ENCODE assay signal across 26 cellular contexts in genomic region chr21:29033301-29033700, GRCh38. TPM values are rescaled to one million over a fixed set of nuclear protein-coding genes. Genes with fewer than 3 reads are reported as not detected.
A peak's percentile ranks its signal among the peaks of the same experiment; 100 is the strongest.
DNase-seq lines count a peak whose midpoint lies in the region; ATAC-seq, FAIRE-seq and TF ChIP-seq lines count a peak whose summit lies in the region.
"Had no signal": no experiment of that assay in that cellular context is flagged by ENCODE, and none has a peak within 500 bp of the region (broad histone marks: within the 10 kb centered on the region; RNA-seq: fewer than 3 reads in every experiment).

No MANE protein-coding gene starts in this region.

- no peak for DNase-seq in activated CD8-positive, alpha-beta T cell treated with anti-CD3 and anti-CD28 coated beads for 36 hours
- no peak for DNase-seq in activated CD8-positive, alpha-beta T cell treated with anti-CD3 and anti-CD28 coated beads, Interleukin-2, amount 10 ng/mL, durations not matched to agents 7 days and 5 days
- DNase-seq in stimulated activated naive CD8-positive, alpha-beta T cell treated with anti-CD3 and anti-CD28 coated beads, Interleukin-15, Interleukin-2, amounts not matched to agents 100 U/mL and 50 U/mL, for 24 hours = no peak
- DNase-seq in left colon (no peak), type B pancreatic cell (ENCODE audit: extremely low spot score, unreplicated experiment) (no peak), small intestine (no peak)
- DNase-seq: Calu3, DMS79 treated with DMSO at 0.1 percent for 48 hours, GF-D8, HCEC 1CT, NCI-H1092 treated with DMSO at 0.1 percent for 48 hours, NCI-H1436, NCI-H187, NCI-H2081 treated with DMSO at 0.1 percent for 48 hours, NCI-H2171, NCI-H226, NCI-H524, NCI-H748 treated with DMSO at 0.1 percent for 48 hours, SJCRH30 had no signal

- H3K9me3 ChIP-seq in small intestine (ENCODE audit: control insufficient read depth, low read depth) = no peaks in the 10 kb centered on the region
- H3K9me3 ChIP-seq: SJCRH30 had no signal

- H3K4me3 ChIP-seq in small intestine (ENCODE audit: low read depth in 1 of 2, low read length in 2 of 2) = no peak overlapping the region
- H3K4me3 ChIP-seq: SJCRH30 had no signal

- no peak overlapping the region for H3K27ac ChIP-seq in small intestine (ENCODE audit: low read depth in 1 of 2, low read length in 1 of 2)
- H3K27ac ChIP-seq: HL-60, SJCRH30 had no signal

- no peak overlapping the region for H3K4me3 Mint-ChIP-seq in activated CD8-positive, alpha-beta T cell treated with anti-CD3 and anti-CD28 coated beads for 36 hours
- no peak overlapping the region for H3K4me3 Mint-ChIP-seq in activated CD8-positive, alpha-beta T cell treated with anti-CD3 and anti-CD28 coated beads, Interleukin-2, amount 10 ng/mL, durations not matched to agents 7 days and 5 days
- H3K4me3 Mint-ChIP-seq in stimulated activated naive CD8-positive, alpha-beta T cell treated with anti-CD3 and anti-CD28 coated beads, Interleukin-15, Interleukin-2, amounts not matched to agents 100 ng/mL and 50 ng/mL, for 24 hours = no peak overlapping the region
- H3K4me3 Mint-ChIP-seq in type B pancreatic cell = no peak overlapping the region
- H3K4me3 Mint-ChIP-seq: IgD-negative memory B cell had no signal

- no peaks in the 10 kb centered on the region for H3K27me3 ChIP-seq in small intestine (ENCODE audit: control insufficient read depth in 2 of 2, insufficient read depth in 2 of 2, low read length in 2 of 2)
- H3K27me3 ChIP-seq: SJCRH30 had no signal

- peaks cover 9% of the 10 kb centered on the region for H3K4me1 Mint-ChIP-seq in activated CD8-positive, alpha-beta T cell treated with anti-CD3 and anti-CD28 coated beads for 36 hours (ENCODE audit: low read depth)
- H3K4me1 Mint-ChIP-seq in activated CD8-positive, alpha-beta T cell treated with anti-CD3 and anti-CD28 coated beads, Interleukin-2, amount 10 ng/mL, durations not matched to agents 7 days and 5 days (ENCODE audit: low read depth) = peaks cover 6% of the 10 kb centered on the region
- H3K4me1 Mint-ChIP-seq in stimulated activated naive CD8-positive, alpha-beta T cell treated with anti-CD3 and anti-CD28 coated beads, Interleukin-15, Interleukin-2, amounts not matched to agents 100 ng/mL and 50 ng/mL, for 24 hours (ENCODE audit: low read depth) = peaks cover 9% of the 10 kb centered on the region
- H3K4me1 Mint-ChIP-seq in type B pancreatic cell (ENCODE audit: unreplicated experiment) = no peaks in the 10 kb centered on the region

- no peaks in the 10 kb centered on the region for H3K4me1 ChIP-seq in small intestine (ENCODE audit: control insufficient read depth in 2 of 2, insufficient read depth in 1 of 2, low read depth in 1 of 2, low read length in 1 of 2)
- H3K4me1 ChIP-seq: SJCRH30 had no signal

- CTCF ChIA-PET in activated CD8-positive, alpha-beta T cell treated with anti-CD3 and anti-CD28 coated beads for 36 hours (lab: Charles Lee) = interaction anchor here (1.6 kb wide), 1 partner anchor 36 kb away, joined by 4 read pairs; no protein-coding TSS in a partner anchor
- CTCF ChIA-PET in activated CD8-positive, alpha-beta T cell treated with anti-CD3 and anti-CD28 coated beads, Interleukin-2, amount 10 ng/mL, durations not matched to agents 7 days and 5 days (lab: Charles Lee) = interaction anchor here (1.4 to 1.7 kb wide), 2 partner anchors 9 to 39 kb away, joined by 3 to 4 read pairs; partner anchors contain the start of gene USP16

- H3K36me3 ChIP-seq in small intestine (ENCODE audit: control insufficient read depth in 2 of 2, insufficient read depth in 2 of 2, low read length in 2 of 2) = peaks cover 16 to 21% of the 10 kb centered on the region in 2 donors

- no peak for ATAC-seq in activated CD8-positive, alpha-beta T cell treated with anti-CD3 and anti-CD28 coated beads for 36 hours
- no peak for ATAC-seq in activated CD8-positive, alpha-beta T cell treated with anti-CD3 and anti-CD28 coated beads, Interleukin-2, amount 10 ng/mL, durations not matched to agents 7 days and 5 days
- no peak for ATAC-seq in stimulated activated naive CD8-positive, alpha-beta T cell treated with anti-CD3 and anti-CD28 coated beads, Interleukin-15, Interleukin-2, amounts not matched to agents 100 U/mL and 50 U/mL, for 24 hours
- peak; percentile 65 for ATAC-seq in left colon
- ATAC-seq in HG02970 (IDR thresholded peaks at IDR 0.05; ENCODE audit: low FRiP score, unreplicated experiment) = no peak

- peak overlapping the region; percentile 0 for H3K27ac Mint-ChIP-seq in activated CD8-positive, alpha-beta T cell treated with anti-CD3 and anti-CD28 coated beads for 36 hours
- no peak overlapping the region for H3K27ac Mint-ChIP-seq in activated CD8-positive, alpha-beta T cell treated with anti-CD3 and anti-CD28 coated beads, Interleukin-2, amount 10 ng/mL, durations not matched to agents 7 days and 5 days
- H3K27ac Mint-ChIP-seq in stimulated activated naive CD8-positive, alpha-beta T cell treated with anti-CD3 and anti-CD28 coated beads, Interleukin-15, Interleukin-2, amounts not matched to agents 100 ng/mL and 50 ng/mL, for 24 hours = peak overlapping the region; percentile 6
- H3K27ac Mint-ChIP-seq in type B pancreatic cell = peak overlapping the region; percentile 49

- TF ChIP-seq CTCF in activated CD8-positive, alpha-beta T cell treated with anti-CD3 and anti-CD28 coated beads for 36 hours (IDR thresholded peaks at IDR 0.05) = no peak
- no peak for TF ChIP-seq CTCF in type B pancreatic cell (conservative IDR thresholded peaks at IDR 0.05)

- FAIRE-seq in small intestine (lab: Jason Lieb, UNC) = no peak
- FAIRE-seq: GM12892, H1, RCC 7860 had no signal

- no peaks in the 10 kb centered on the region for H3K27me3 Mint-ChIP-seq in activated CD8-positive, alpha-beta T cell treated with anti-CD3 and anti-CD28 coated beads for 36 hours
- no peaks in the 10 kb centered on the region for H3K27me3 Mint-ChIP-seq in activated CD8-positive, alpha-beta T cell treated with anti-CD3 and anti-CD28 coated beads, Interleukin-2, amount 10 ng/mL, durations not matched to agents 7 days and 5 days (ENCODE audit: low read depth)
- no peaks in the 10 kb centered on the region for H3K27me3 Mint-ChIP-seq in stimulated activated naive CD8-positive, alpha-beta T cell treated with anti-CD3 and anti-CD28 coated beads, Interleukin-15, Interleukin-2, amounts not matched to agents 100 ng/mL and 50 ng/mL, for 24 hours
- H3K27me3 Mint-ChIP-seq in type B pancreatic cell = no peaks in the 10 kb centered on the region
- H3K27me3 Mint-ChIP-seq: IgD-negative memory B cell had no signal

- WGBS in small intestine, 3 donors = 64 to 76% (median 65%) methylated on average over 4 of the region's 4 CpGs

- intact Hi-C loops in activated CD8-positive, alpha-beta T cell treated with anti-CD3 and anti-CD28 coated beads for 36 hours (cut with micrococcal nuclease) = no loop called here
- intact Hi-C loops in left colon (cut with DNase I, micrococcal nuclease) = loop anchor here in 1 of 2 donors (10.0 kb wide), 1 partner anchor 48 kb away; no protein-coding TSS in a partner anchor

- peaks cover 40% of the 10 kb centered on the region for H3K36me3 Mint-ChIP-seq in activated CD8-positive, alpha-beta T cell treated with anti-CD3 and anti-CD28 coated beads for 36 hours (ENCODE audit: low read depth)
- H3K36me3 Mint-ChIP-seq in activated CD8-positive, alpha-beta T cell treated with anti-CD3 and anti-CD28 coated beads, Interleukin-2, amount 10 ng/mL, durations not matched to agents 7 days and 5 days (ENCODE audit: low read depth) = peaks cover 62% of the 10 kb centered on the region
- H3K36me3 Mint-ChIP-seq in stimulated activated naive CD8-positive, alpha-beta T cell treated with anti-CD3 and anti-CD28 coated beads, Interleukin-15, Interleukin-2, amounts not matched to agents 100 ng/mL and 50 ng/mL, for 24 hours (ENCODE audit: low read depth) = peaks cover 74% of the 10 kb centered on the region
- peaks cover 21% of the 10 kb centered on the region for H3K36me3 Mint-ChIP-seq in type B pancreatic cell

- H3K9me3 Mint-ChIP-seq in activated CD8-positive, alpha-beta T cell treated with anti-CD3 and anti-CD28 coated beads for 36 hours = no peaks in the 10 kb centered on the region
- no peaks in the 10 kb centered on the region for H3K9me3 Mint-ChIP-seq in activated CD8-positive, alpha-beta T cell treated with anti-CD3 and anti-CD28 coated beads, Interleukin-2, amount 10 ng/mL, durations not matched to agents 7 days and 5 days (ENCODE audit: insufficient read depth)
- H3K9me3 Mint-ChIP-seq in stimulated activated naive CD8-positive, alpha-beta T cell treated with anti-CD3 and anti-CD28 coated beads, Interleukin-15, Interleukin-2, amounts not matched to agents 100 ng/mL and 50 ng/mL, for 24 hours = no peaks in the 10 kb centered on the region
- H3K9me3 Mint-ChIP-seq in type B pancreatic cell = no peaks in the 10 kb centered on the region
- H3K9me3 Mint-ChIP-seq: IgD-negative memory B cell had no signal

- POLR2A ChIA-PET in activated CD8-positive, alpha-beta T cell treated with anti-CD3 and anti-CD28 coated beads for 36 hours (lab: Charles Lee) = interaction anchor here (1.0 to 1.7 kb wide), 5 partner anchors 9 to 39 kb away, joined by 3 to 8 read pairs (median 4); partner anchors contain the start of gene USP16
- POLR2A ChIA-PET in activated CD8-positive, alpha-beta T cell treated with anti-CD3 and anti-CD28 coated beads, Interleukin-2, amount 10 ng/mL, durations not matched to agents 7 days and 5 days (lab: Charles Lee) = interaction anchor here (1.1 to 1.8 kb wide), 2 partner anchors 8 to 40 kb away, joined by 3 to 5 read pairs; partner anchors contain the start of gene USP16

RNA-seq across cellular contexts. Expression of gene USP16, which starts 8.8 kb away (rescaled TPM):
- 10 to 100 TPM; 39.9 TPM for total RNA-seq in activated CD8-positive, alpha-beta T cell treated with anti-CD3 and anti-CD28 coated beads for 36 hours
- 10 to 100 TPM; 31.8 to 33.7 TPM for total RNA-seq in activated CD8-positive, alpha-beta T cell treated with anti-CD3 and anti-CD28 coated beads, Interleukin-2, amount 10 ng/mL, durations not matched to agents 7 days and 5 days
- total RNA-seq in left colon = 10 to 100 TPM; 33.4 to 36.1 TPM
- total RNA-seq in type B pancreatic cell (ENCODE audit: low replicate concordance) = 28.9 and 35.0 TPM in 2 replicates
- polyA plus RNA-seq in small intestine = 10 to 100 TPM; 24.6 to 30.5 (median 27.7) TPM

RNA-seq across cellular contexts. Expression of gene RWDD2B, which starts 14.2 kb away (rescaled TPM):
- 10 to 100 TPM; 14.7 to 14.9 TPM for total RNA-seq in activated CD8-positive, alpha-beta T cell treated with anti-CD3 and anti-CD28 coated beads for 36 hours
- total RNA-seq in activated CD8-positive, alpha-beta T cell treated with anti-CD3 and anti-CD28 coated beads, Interleukin-2, amount 10 ng/mL, durations not matched to agents 7 days and 5 days = 1 to 10 TPM; 8.3 to 8.7 TPM
- total RNA-seq in left colon (1 to 10 TPM; 8.2 to 9.2 TPM), type B pancreatic cell (ENCODE audit: low replicate concordance) (9.2 and 10.7 TPM in 2 replicates)
- polyA plus RNA-seq in small intestine = 10 to 100 TPM in 2 of 3 donors, 1 to 10 TPM in 1; 8.4 to 12.8 (median 10.7) TPM
- total RNA-seq: H1 had no signal

RNA-seq across cellular contexts. Expression of gene CCT8, which starts 40.1 kb away (rescaled TPM):
- 100 to 1,000 TPM; 474 to 489 TPM for total RNA-seq in activated CD8-positive, alpha-beta T cell treated with anti-CD3 and anti-CD28 coated beads for 36 hours
- total RNA-seq in activated CD8-positive, alpha-beta T cell treated with anti-CD3 and anti-CD28 coated beads, Interleukin-2, amount 10 ng/mL, durations not matched to agents 7 days and 5 days = 100 to 1,000 TPM; 243 to 246 TPM
- 10 to 100 TPM; 79.6 to 86.4 TPM for total RNA-seq in left colon
- total RNA-seq in type B pancreatic cell (ENCODE audit: low replicate concordance) = 167 and 218 TPM in 2 replicates
- polyA plus RNA-seq in small intestine = 100 to 1,000 TPM in 1 of 3 donors, 10 to 100 TPM in 2; 89.2 to 142 (median 93.9) TPM

RNA-seq across cellular contexts. Expression of gene LTN1, which starts 40.6 kb away (rescaled TPM):
- total RNA-seq in activated CD8-positive, alpha-beta T cell treated with anti-CD3 and anti-CD28 coated beads for 36 hours = 10 to 100 TPM; 26.7 to 28.0 TPM
- total RNA-seq in activated CD8-positive, alpha-beta T cell treated with anti-CD3 and anti-CD28 coated beads, Interleukin-2, amount 10 ng/mL, durations not matched to agents 7 days and 5 days = 10 to 100 TPM; 23.5 to 25.9 TPM
- total RNA-seq in left colon = 10 to 100 TPM; 25.9 to 28.5 TPM
- 24.3 and 27.8 TPM in 2 replicates for total RNA-seq in type B pancreatic cell (ENCODE audit: low replicate concordance)
- polyA plus RNA-seq in small intestine = 1 to 10 TPM; 3.0 to 6.3 (median 5.4) TPM
